29 cellular contexts compared by ENCODE assay signal in genomic region chr12:113090740-113091139, GRCh38. TPM values are rescaled to one million over a fixed set of nuclear protein-coding genes. Genes with fewer than 3 reads are reported as not detected.
DNase-seq lines count a peak whose midpoint lies in the region; ATAC-seq and TF ChIP-seq lines count a peak whose summit lies in the region.
"Had no signal": no experiment of that assay in that cellular context is flagged by ENCODE, and none has a peak within 500 bp of the region (broad histone marks: within the 10 kb centered on the region; RNA-seq: fewer than 3 reads in every experiment).

No MANE protein-coding gene starts in this region.

- H3K27ac Mint-ChIP-seq in T-helper 17 cell (peak overlapping the region; percentile 95), immature natural killer cell (peak overlapping the region in 4 of 6 donors; percentile 36 to 78 (median 66))
- H3K27ac Mint-ChIP-seq in CD8-positive, alpha-beta memory T cell: peak overlapping the region in 3 of 8 donors; percentile 73 to 91 (median 77)
- H3K27ac Mint-ChIP-seq: activated naive CD8-positive, alpha-beta T cell treated with anti-CD3 and anti-CD28 coated beads for 36 hours; activated T-helper 2 cell treated with anti-CD3 and anti-CD28 coated beads, Interferon-gamma antibody, Interleukin-2, Interleukin-4, amounts not matched to agents 10 μg/mL and 5 μg/mL and 100 μg/mL, durations not matched to agents 14 hours and 24 hours and 36 hours; HFFc6 had no signal

- no peaks in the 10 kb centered on the region for H3K27me3 ChIP-seq in DOHH2 (ENCODE audit: control insufficient read depth, low read length)
- H3K27me3 ChIP-seq in CD8-positive, alpha-beta memory T cell (ENCODE audit: insufficient read depth, low read length, poor library complexity, severe bottlenecking): no peaks in the 10 kb centered on the region

- H3K79me2 ChIP-seq in DOHH2 (ENCODE audit: control insufficient read depth, low read length): peaks cover 75% of the 10 kb centered on the region

- H4K20me1 ChIP-seq in DOHH2 (ENCODE audit: control insufficient read depth, insufficient read depth, low read depth, low read length): no peaks in the 10 kb centered on the region

- no peaks in the 10 kb centered on the region for H3K9me3 ChIP-seq in DOHH2 (ENCODE audit: control insufficient read depth, insufficient read depth, low read length)
- no peaks in the 10 kb centered on the region for H3K9me3 ChIP-seq in T-helper 17 cell (ENCODE audit: control insufficient read depth, low read length, poor library complexity, severe bottlenecking)
- H3K9me3 ChIP-seq in CD8-positive, alpha-beta memory T cell (ENCODE audit: low read length): no peaks in the 10 kb centered on the region
- H3K9me3 ChIP-seq: heart right ventricle, suprapubic skin had no signal

- peaks cover 94% of the 10 kb centered on the region for H3K36me3 ChIP-seq in DOHH2 (ENCODE audit: control insufficient read depth, low read length)
- H3K36me3 ChIP-seq in CD8-positive, alpha-beta memory T cell (ENCODE audit: insufficient read depth, low read length): no peaks in the 10 kb centered on the region
- H3K36me3 ChIP-seq: heart right ventricle, suprapubic skin had no signal

- H3K27me3 Mint-ChIP-seq in T-helper 17 cell (no peaks in the 10 kb centered on the region), immature natural killer cell (ENCODE audit: low read depth in 3 of 3) (peaks cover 2 to 6% (median 4%) of the 10 kb centered on the region in 3 donors)
- H3K27me3 Mint-ChIP-seq in CD8-positive, alpha-beta memory T cell: peaks cover 0 to 3% of the 10 kb centered on the region in 2 donors
- H3K27me3 Mint-ChIP-seq: activated CD4-positive, alpha-beta T cell treated with anti-CD3 and anti-CD28 coated beads, Interleukin-2, amount 10 ng/mL, durations not matched to agents 7 days and 5 days; activated naive CD8-positive, alpha-beta T cell treated with anti-CD3 and anti-CD28 coated beads for 36 hours had no signal

- H3K9me3 Mint-ChIP-seq in immature natural killer cell: no peaks in the 10 kb centered on the region
- H3K9me3 Mint-ChIP-seq in CD8-positive, alpha-beta memory T cell: no peaks in the 10 kb centered on the region
- H3K9me3 Mint-ChIP-seq: activated CD4-positive, alpha-beta T cell treated with anti-CD3 and anti-CD28 coated beads, Interleukin-2, amount 10 ng/mL, durations not matched to agents 7 days and 5 days; activated naive CD8-positive, alpha-beta T cell treated with anti-CD3 and anti-CD28 coated beads for 36 hours; activated T-helper 2 cell treated with anti-CD3 and anti-CD28 coated beads, Interferon-gamma antibody, Interleukin-2, Interleukin-4, amounts not matched to agents 10 μg/mL and 5 μg/mL and 100 μg/mL, durations not matched to agents 14 hours and 24 hours and 36 hours; HFFc6 had no signal

- DNase-seq in Ammon's horn (ENCODE audit: low spot score): peak; percentile 61
- DNase-seq in T-helper 17 cell: no peak
- no peak for DNase-seq in immature natural killer cell
- DNase-seq in RPMI8226: no peak
- DNase-seq in foreskin fibroblast: no peak
- DNase-seq in globus pallidus (ENCODE audit: low spot score): no peak
- no peak for DNase-seq in CD8-positive, alpha-beta memory T cell
- DNase-seq: activated CD4-positive, alpha-beta T cell treated with anti-CD3 and anti-CD28 coated beads, Interleukin-2, amount 10 ng/mL, durations not matched to agents 7 days and 5 days; activated CD8-positive, alpha-beta memory T cell treated with anti-CD3 and anti-CD28 coated beads, Interleukin-2, amount 50 U/mL, for 4 hours; activated naive CD8-positive, alpha-beta T cell treated with anti-CD3 and anti-CD28 coated beads for 36 hours; AML-193; heart right ventricle; HFFc6; left cardiac atrium; mammary epithelial cell; MM.1S; NCI-H1436 treated with DMSO at 0.1 percent for 48 hours; NCI-H510A treated with DMSO at 0.1 percent for 48 hours; stimulated activated CD4-positive, alpha-beta T cell treated with anti-CD3 and anti-CD28 coated beads, Interleukin-1b, Interleukin-23, amount 100 ng/mL, for 48 hours; T-helper 2 cell had no signal

- H3K4me2 ChIP-seq in DOHH2 (ENCODE audit: low read length): peak overlapping the region; percentile 98

- no peaks in the 10 kb centered on the region for H3K9me2 ChIP-seq in DOHH2 (replicated peaks; ENCODE audit: control insufficient read depth, low read length)

- TF ChIP-seq CTCF in DOHH2 (IDR thresholded peaks at IDR 0.05; ENCODE audit: low read depth, low read length, poor library complexity, severe bottlenecking) (no peak), foreskin fibroblast (IDR thresholded peaks at IDR 0.05; ENCODE audit: low read depth, low read length) (no peak)

- POLR2A ChIA-PET in CD8-positive, alpha-beta memory T cell (lab: Charles Lee): no interaction called here

- peaks cover 75% of the 10 kb centered on the region for H3K4me1 Mint-ChIP-seq in T-helper 17 cell
- peaks cover 75 to 77% of the 10 kb centered on the region in 2 donors for H3K4me1 Mint-ChIP-seq in immature natural killer cell
- H3K4me1 Mint-ChIP-seq in CD8-positive, alpha-beta memory T cell: peaks cover 75 to 79% (median 78%) of the 10 kb centered on the region in 3 donors

- H3K4me3 Mint-ChIP-seq in T-helper 17 cell: peak overlapping the region; percentile 75
- no peak overlapping the region for H3K4me3 Mint-ChIP-seq in immature natural killer cell
- H3K4me3 Mint-ChIP-seq in CD8-positive, alpha-beta memory T cell: no peak overlapping the region
- H3K4me3 Mint-ChIP-seq: activated CD4-positive, alpha-beta T cell treated with anti-CD3 and anti-CD28 coated beads, Interleukin-2, amount 10 ng/mL, durations not matched to agents 7 days and 5 days; activated naive CD8-positive, alpha-beta T cell treated with anti-CD3 and anti-CD28 coated beads for 36 hours; HFFc6 had no signal

- CTCF ChIA-PET in CD8-positive, alpha-beta memory T cell (lab: Charles Lee): interaction anchor here (1.9 kb wide), 1 partner anchor 13 kb away, joined by 4 read pairs; no protein-coding TSS in a partner anchor

- H3K4me3 ChIP-seq in DOHH2 (ENCODE audit: low read length): peak overlapping the region; percentile 43
- no peak overlapping the region for H3K4me3 ChIP-seq in foreskin fibroblast (ENCODE audit: low read depth in 1 of 2, low read length in 2 of 2)
- no peak overlapping the region for H3K4me3 ChIP-seq in CD8-positive, alpha-beta memory T cell (ENCODE audit: low read length)
- H3K4me3 ChIP-seq: heart right ventricle, skin epidermis, suprapubic skin had no signal

- H3K36me3 Mint-ChIP-seq in T-helper 17 cell (ENCODE audit: low read depth): peaks cover 3% of the 10 kb centered on the region
- H3K36me3 Mint-ChIP-seq in immature natural killer cell: no peaks in the 10 kb centered on the region
- peaks cover 0 to 1% (median 0%) of the 10 kb centered on the region in 3 donors for H3K36me3 Mint-ChIP-seq in CD8-positive, alpha-beta memory T cell
- H3K36me3 Mint-ChIP-seq: activated naive CD8-positive, alpha-beta T cell treated with anti-CD3 and anti-CD28 coated beads for 36 hours had no signal

- H3K27ac ChIP-seq in DOHH2 (ENCODE audit: low read depth, low read length): peak overlapping the region; percentile 97
- no peak overlapping the region for H3K27ac ChIP-seq in CD8-positive, alpha-beta memory T cell (ENCODE audit: low read depth, low read length)
- H3K27ac ChIP-seq: heart right ventricle, skin epidermis, suprapubic skin, VCaP had no signal

- ATAC-seq in T-helper 17 cell: no peak
- ATAC-seq: heart right ventricle, left cardiac atrium had no signal

- H3K4me1 ChIP-seq in DOHH2 (ENCODE audit: control insufficient read depth, low read length): peaks cover 97% of the 10 kb centered on the region
- H3K4me1 ChIP-seq in CD8-positive, alpha-beta memory T cell (ENCODE audit: insufficient read depth, low read length): peaks cover 73% of the 10 kb centered on the region

- peaks cover 72% of the 10 kb centered on the region for H3F3A ChIP-seq in DOHH2 (ENCODE audit: control insufficient read depth, insufficient read depth)

RNA-seq across cellular contexts. Expression of gene DTX1, which starts 34.2 kb away (rescaled TPM):
- total RNA-seq in T-helper 17 cell: 10 to 100 TPM; 20.7 to 27.7 TPM
- polyA plus RNA-seq in immature natural killer cell: 1 to 10 TPM in 2 of 3 donors, not detected in 1; 1.1 to 2.1 TPM
- total RNA-seq in CD8-positive, alpha-beta memory T cell: 1 to 10 TPM; 2.0 to 2.2 TPM
- 0.98 TPM for polyA plus RNA-seq in CD8-positive, alpha-beta memory T cell
- total RNA-seq: HFFc6, RPMI7951 had no signal

RNA-seq across cellular contexts. Expression of gene RASAL1, which starts 44.8 kb away (rescaled TPM):
- under 1 TPM; 0.15 to 0.89 TPM for total RNA-seq in T-helper 17 cell
- polyA plus RNA-seq in immature natural killer cell: not detected
- total RNA-seq in CD8-positive, alpha-beta memory T cell: under 1 TPM; 0.51 to 0.72 TPM
- polyA plus RNA-seq in CD8-positive, alpha-beta memory T cell: 0.45 TPM
- total RNA-seq: dermis microvascular lymphatic vessel endothelial cell, heart right ventricle, HFFc6, left cardiac atrium, RPMI7951 had no signal
- polyA plus RNA-seq: heart right ventricle had no signal

RNA-seq across cellular contexts. Expression of gene CFAP73, which starts 58.8 kb away (rescaled TPM):
- total RNA-seq in T-helper 17 cell: not detected
- not detected for polyA plus RNA-seq in immature natural killer cell
- total RNA-seq in CD8-positive, alpha-beta memory T cell: under 1 TPM; 0.16 to 0.33 TPM
- polyA plus RNA-seq in CD8-positive, alpha-beta memory T cell: not detected
- total RNA-seq: activated T-helper 2 cell treated with anti-CD3 and anti-CD28 coated beads, Interferon-gamma antibody, Interleukin-2, Interleukin-4, amounts not matched to agents 10 μg/mL and 5 μg/mL and 100 μg/mL, durations not matched to agents 14 hours and 24 hours and 36 hours; dermis microvascular lymphatic vessel endothelial cell; heart right ventricle; left cardiac atrium; mammary epithelial cell; RPMI7951; SK-MEL-5; ureter had no signal
- polyA plus RNA-seq: mammary epithelial cell had no signal

Comparison
In these comparisons a context has a peak if more than half of its experiments do, and no peak if none do; other contexts are left out.
1. RNA of gene DTX1, which starts 34.2 kb away (total RNA-seq): 20.7 to 27.7 TPM in T-helper 17 cell; 2.0 to 2.2 TPM in CD8-positive, alpha-beta memory T cell; every median in the first group is over 4 times any median in the second.